ENCODE assay signal across 36 cellular contexts in genomic region chr9:71191708-71192107, GRCh38.
"Had no signal": no experiment of that assay in that cellular context is flagged by ENCODE, and none has a peak within 500 bp of the region (broad histone marks: within the 10 kb centered on the region; RNA-seq: fewer than 3 reads in every experiment).

No MANE protein-coding gene starts in this region.

- H3K4me2 ChIP-seq: KMS-11 had no signal

- H3K27ac ChIP-seq: KMS-11 had no signal

- H3K36me3 ChIP-seq: MG63 had no signal

- H3K9ac ChIP-seq: KMS-11 had no signal

- H3K27me3 ChIP-seq: MG63 had no signal

- DNase-seq: Karpas-422, Kasumi-1, MG63, MM.1S, MV-4-11, NCI-H1048, NCI-H1092, NCI-H1092 treated with DMSO at 0.1 percent for 48 hours, NCI-H1105, NCI-H1105 treated with DMSO at 0.1 percent for 48 hours, NCI-H1417, NCI-H1417 treated with DMSO at 0.1 percent for 48 hours, NCI-H1436, NCI-H1436 treated with DMSO at 0.1 percent for 48 hours, NCI-H146, NCI-H1694, NCI-H1694 treated with DMSO at 0.1 percent for 48 hours, NCI-H187, NCI-H187 treated with DMSO at 0.1 percent for 48 hours, NCI-H1930, NCI-H2029, NCI-H2029 treated with DMSO at 0.1 percent for 48 hours, NCI-H2081, NCI-H2081 treated with DMSO at 0.1 percent for 48 hours, NCI-H2107, NCI-H2171, NCI-H2171 treated with DMSO at 0.1 percent for 48 hours, NCI-H2227 treated with DMSO at 0.1 percent for 48 hours, NCI-H226, NCI-H345, NCI-H446, NCI-H446 treated with DMSO at 0.1 percent for 48 hours, NCI-H510A, NCI-H510A treated with DMSO at 0.1 percent for 48 hours, NCI-H524 had no signal

- H3K4me3 ChIP-seq: MG63 had no signal
